18 cellular contexts compared by ENCODE assay signal in genomic region chr5:67605730-67606585, GRCh38.
A peak's percentile ranks its signal among the peaks of the same experiment; 100 is the strongest.
DNase-seq lines count a peak whose midpoint lies in the region; ATAC-seq and TF ChIP-seq lines count a peak whose summit lies in the region.
"Had no signal": no experiment of that assay in that cellular context is flagged by ENCODE, and none has a peak within 500 bp of the region (broad histone marks: within the 10 kb centered on the region; RNA-seq: fewer than 3 reads in every experiment).

No MANE protein-coding gene starts in this region.

- CTCF ChIA-PET in A673 (lab: Charles Lee) = no interaction called here

- no peaks in the 10 kb centered on the region for H4K20me1 ChIP-seq in hepatocyte (ENCODE audit: insufficient read depth, poor library complexity, severe bottlenecking)

- no peaks in the 10 kb centered on the region for H3K36me3 ChIP-seq in hepatocyte (replicated peaks; ENCODE audit: insufficient read depth, low read depth)
- no peaks in the 10 kb centered on the region for H3K36me3 ChIP-seq in liver (ENCODE audit: control insufficient read depth in 4 of 4, insufficient read depth in 3 of 4, low read depth in 1 of 4, low read length in 3 of 4)
- no peaks in the 10 kb centered on the region for H3K36me3 ChIP-seq in A673 (ENCODE audit: insufficient read depth, low read length, poor library complexity, severe bottlenecking)
- H3K36me3 ChIP-seq: BE2C had no signal

- H3K27ac ChIP-seq in hepatocyte = no peak overlapping the region
- H3K27ac ChIP-seq in liver (ENCODE audit: low read depth in 1 of 2, low read length in 2 of 2) = peak overlapping the region; percentile 47 to 69
- no peak overlapping the region for H3K27ac ChIP-seq in A673 (ENCODE audit: low read depth, low read length, poor library complexity, severe bottlenecking)

- peak; percentile 13 for DNase-seq in HuH-7 (ENCODE audit: low spot score)
- no peak for DNase-seq in hepatocyte (ENCODE audit: low spot score)
- peak; percentile 11 for DNase-seq in renal cortical epithelial cell (ENCODE audit: low read depth)
- DNase-seq in GM13977 (ENCODE audit: low spot score) = no peak
- no peak for DNase-seq in A673 (ENCODE audit: low spot score)
- DNase-seq: ACHN; BE2C; C1 segment of cervical spinal cord; CD4-positive, CD25-positive, alpha-beta regulatory T cell; CD8-positive, alpha-beta memory T cell; COR-L47; DMS79 treated with DMSO at 0.1 percent for 48 hours; GF-D8; H9; KG1 had no signal

- H3K9ac ChIP-seq in liver (ENCODE audit: low read depth in 1 of 2, low read length in 2 of 2) = peak overlapping the region in 1 of 2 donors; percentile 46

- H3K27me3 ChIP-seq in hepatocyte (no peaks in the 10 kb centered on the region), liver (ENCODE audit: control insufficient read depth in 4 of 4, insufficient read depth in 4 of 4, low read length in 3 of 4) (no peaks in the 10 kb centered on the region), A673 (replicated peaks; ENCODE audit: insufficient read depth, low read depth, low read length, poor library complexity) (no peaks in the 10 kb centered on the region)
- H3K27me3 ChIP-seq: BE2C had no signal

- BruUV-seq in A673 (replicated peaks; lab: Mats Ljungman, UMichigan) = no TSS peak

- WGBS in hepatocyte (ENCODE audit: low lambda C conversion rate, missing lambda C conversion rate) = 60% methylated on average over 9 of the region's 9 CpGs
- WGBS in liver = 26% methylated on average over 9 of the region's 9 CpGs

- no peaks in the 10 kb centered on the region for H3K79me2 ChIP-seq in hepatocyte

- no peaks in the 10 kb centered on the region for H3K9me2 ChIP-seq in hepatocyte (replicated peaks; ENCODE audit: insufficient read depth)

- no peak for TF ChIP-seq CTCF in hepatocyte (IDR thresholded peaks at IDR 0.05; ENCODE audit: poor library complexity)
- no peak for TF ChIP-seq CTCF in liver (IDR thresholded peaks at IDR 0.05; ENCODE audit: low read depth, low read length, missing input control)
- TF ChIP-seq CTCF in GM13977 (IDR thresholded peaks at IDR 0.05; ENCODE audit: extremely low read depth, insufficient read depth, missing control alignments) = no peak
- no peak for TF ChIP-seq CTCF in A673 (conservative IDR thresholded peaks at IDR 0.05; ENCODE audit: low read depth, low read length)

- TF ChIP-seq RAD21 in liver (IDR thresholded peaks at IDR 0.05) = peak; percentile 54 to 69

- POLR2A ChIA-PET in A673 (lab: Charles Lee; ENCODE audit: low non-redundant PET) = no interaction called here

- no peak overlapping the region for H2AFZ ChIP-seq in hepatocyte

- no peak for ATAC-seq in GM21447 (IDR thresholded peaks at IDR 0.05; ENCODE audit: unreplicated experiment)
- ATAC-seq in HG02885 (IDR thresholded peaks at IDR 0.05; ENCODE audit: poor library complexity, unreplicated experiment) = no peak

- in situ Hi-C loops in GM13977 (cut with MboI; ENCODE audit: low pct_unique_long_range_greater_than_20kb, low sequenced_read_pairs, unreplicated experiment) = no loop called here

- intact Hi-C loops in A673 (cut with micrococcal nuclease; ENCODE audit: unreplicated experiment) = no loop called here

- H3K4me1 ChIP-seq in hepatocyte (ENCODE audit: insufficient read depth) (peaks cover 7% of the 10 kb centered on the region), liver (ENCODE audit: control insufficient read depth in 4 of 4, insufficient read depth in 4 of 4, low read length in 3 of 4) (peaks cover 0 to 31% (median 19%) of the 10 kb centered on the region in 4 donors), A673 (ENCODE audit: insufficient read depth, low read length, poor library complexity, severe bottlenecking) (no peaks in the 10 kb centered on the region)
- H3K4me1 ChIP-seq: BE2C had no signal

- H3K9me3 ChIP-seq in hepatocyte (ENCODE audit: low read depth) (no peaks in the 10 kb centered on the region), liver (ENCODE audit: control insufficient read depth in 4 of 4, low read length in 3 of 4) (no peaks in the 10 kb centered on the region), A673 (ENCODE audit: low read depth, low read length, poor library complexity, severe bottlenecking) (no peaks in the 10 kb centered on the region)
- H3K9me3 ChIP-seq: BE2C had no signal

- H3K4me2 ChIP-seq in hepatocyte = peak overlapping the region; percentile 51

- H3K4me3 ChIP-seq in hepatocyte = no peak overlapping the region
- peak overlapping the region; percentile 18 to 34 (median 27) for H3K4me3 ChIP-seq in liver (ENCODE audit: low read depth in 1 of 3, low read length in 3 of 3)
- no peak overlapping the region for H3K4me3 ChIP-seq in A673 (ENCODE audit: low read depth, low read length, poor library complexity, severe bottlenecking)

TF ChIP-seq in liver, 16 proteins besides CTCF, POLR2A, EP300 and RAD21:
- peak; percentile 90 for TF ChIP-seq HNF4G (IDR thresholded peaks at IDR 0.05)
- peak; percentile 64 for TF ChIP-seq NR2F2 (IDR thresholded peaks at IDR 0.05)
- TF ChIP-seq GABPA (IDR thresholded peaks at IDR 0.05 in 1 of 2, conservative IDR thresholded peaks at IDR 0.05 in 1 of 2) = no peak
- TF ChIP-seq ATF3 (IDR thresholded peaks at IDR 0.05) = peak; percentile 47
- no peak for TF ChIP-seq EGR1 (IDR thresholded peaks at IDR 0.05; ENCODE audit: low read depth in 2 of 2)
- TF ChIP-seq SP1 (IDR thresholded peaks at IDR 0.05) = peak; percentile 90
- TF ChIP-seq HNF4A (conservative IDR thresholded peaks at IDR 0.05) = peak; percentile 93 to 94
- peak; percentile 85 to 87 for TF ChIP-seq RXRA (IDR thresholded peaks at IDR 0.05)
- TF ChIP-seq, protein P1, sequence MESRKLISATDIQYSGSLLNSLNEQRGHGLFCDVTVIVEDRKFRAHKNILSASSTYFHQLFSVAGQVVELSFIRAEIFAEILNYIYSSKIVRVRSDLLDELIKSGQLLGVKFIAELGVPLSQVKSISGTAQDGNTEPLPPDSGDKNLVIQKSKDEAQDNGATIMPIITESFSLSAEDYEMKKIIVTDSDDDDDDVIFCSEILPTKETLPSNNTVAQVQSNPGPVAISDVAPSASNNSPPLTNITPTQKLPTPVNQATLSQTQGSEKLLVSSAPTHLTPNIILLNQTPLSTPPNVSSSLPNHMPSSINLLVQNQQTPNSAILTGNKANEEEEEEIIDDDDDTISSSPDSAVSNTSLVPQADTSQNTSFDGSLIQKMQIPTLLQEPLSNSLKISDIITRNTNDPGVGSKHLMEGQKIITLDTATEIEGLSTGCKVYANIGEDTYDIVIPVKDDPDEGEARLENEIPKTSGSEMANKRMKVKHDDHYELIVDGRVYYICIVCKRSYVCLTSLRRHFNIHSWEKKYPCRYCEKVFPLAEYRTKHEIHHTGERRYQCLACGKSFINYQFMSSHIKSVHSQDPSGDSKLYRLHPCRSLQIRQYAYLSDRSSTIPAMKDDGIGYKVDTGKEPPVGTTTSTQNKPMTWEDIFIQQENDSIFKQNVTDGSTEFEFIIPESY (IDR thresholded peaks at IDR 0.05) = peak; percentile 48
- TF ChIP-seq, protein P2, sequence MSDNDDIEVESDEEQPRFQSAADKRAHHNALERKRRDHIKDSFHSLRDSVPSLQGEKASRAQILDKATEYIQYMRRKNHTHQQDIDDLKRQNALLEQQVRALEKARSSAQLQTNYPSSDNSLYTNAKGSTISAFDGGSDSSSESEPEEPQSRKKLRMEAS (IDR thresholded peaks at IDR 0.05) = peak; percentile 46
- peak; percentile 35 for TF ChIP-seq TAF1 (conservative IDR thresholded peaks at IDR 0.05)
- peak; percentile 74 for TF ChIP-seq YY1 (IDR thresholded peaks at IDR 0.05)
- peak; percentile 38 for TF ChIP-seq FOXA2 (IDR thresholded peaks at IDR 0.05)
- TF ChIP-seq JUND (IDR thresholded peaks at IDR 0.05) = peak; percentile 52 to 84
- no peak for TF ChIP-seq FOXA1 (IDR thresholded peaks at IDR 0.05)
- peak; percentile 65 for TF ChIP-seq REST (IDR thresholded peaks at IDR 0.05)

Comparison
In these comparisons a context has a peak if more than half of its experiments do, and no peak if none do; other contexts are left out.
1. DNase-seq: peak in HuH-7 (single experiment) and renal cortical epithelial cell (single experiment); none in hepatocyte (single experiment), GM13977 (single experiment) and A673 (single experiment).
2. H3K27ac ChIP-seq: peak in liver (2 of 2); none in hepatocyte (single experiment) and A673 (single experiment).
3. H3K4me3 ChIP-seq: peak in liver (3 of 3); none in hepatocyte (single experiment) and A673 (single experiment).